1 cellular context compared by ENCODE assay signal in the genomic region with DNA sequence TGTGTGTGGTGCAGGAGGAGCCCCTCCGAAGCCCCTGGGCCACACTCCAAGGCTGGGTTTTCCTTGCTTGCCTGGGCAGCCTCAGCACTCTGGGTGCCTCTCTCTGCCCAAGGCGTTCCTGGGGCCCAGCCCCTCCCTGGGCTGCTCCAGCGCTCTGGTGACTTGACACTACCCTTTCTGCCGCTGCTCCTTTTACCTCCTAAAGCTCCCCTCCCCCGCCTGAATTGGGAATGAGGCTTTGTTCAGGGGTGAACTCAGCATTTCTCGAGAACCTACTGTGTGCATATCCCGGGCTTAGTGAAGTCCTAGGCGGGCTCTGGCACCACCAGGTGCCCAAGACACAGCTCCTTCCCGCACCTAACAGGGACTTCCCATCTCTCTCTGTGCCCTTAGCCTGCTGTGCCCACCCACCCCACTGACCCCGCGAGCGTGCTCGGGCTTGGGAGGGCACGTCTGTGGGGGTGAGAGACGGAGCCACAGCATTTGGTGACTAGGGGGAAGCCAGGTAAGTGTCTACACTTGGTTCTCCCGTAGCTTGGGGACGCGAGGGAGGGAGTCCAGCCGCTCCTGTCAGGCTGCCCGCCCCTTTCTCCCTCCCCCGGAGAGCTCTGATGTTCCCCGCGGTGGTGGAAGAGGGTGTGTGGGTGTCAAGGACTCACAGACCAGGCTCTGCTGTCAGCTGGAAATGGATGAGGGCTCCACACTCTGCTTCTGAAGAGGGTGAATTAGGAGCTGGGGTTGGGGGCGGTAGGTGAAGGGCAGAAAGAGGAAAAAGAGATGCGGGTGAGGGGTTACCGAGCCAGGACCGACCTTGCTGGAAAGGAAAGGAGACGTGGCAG.
TF ChIP-seq lines count a peak whose summit lies in the region.

No MANE protein-coding gene starts in this region.

TF ChIP-seq in HepG2, 621 proteins besides CTCF, POLR2A, EP300 and RAD21 (continued from another document):
- TF ChIP-seq FOXO4 (CRISPR knock-in tag; conservative IDR thresholded peaks at IDR 0.05) = no peak
- TF ChIP-seq NRL (CRISPR knock-in tag; IDR thresholded peaks at IDR 0.05; ENCODE audit: borderline replicate concordance) = 0 out of 2 replicates have a peak, but pooled peaks have one; percentile 48
- TF ChIP-seq AHR (CRISPR knock-in tag; IDR thresholded peaks at IDR 0.05) = 0 out of 2 replicates have a peak, but pooled peaks have one; percentile 9
